In the genomic region with DNA sequence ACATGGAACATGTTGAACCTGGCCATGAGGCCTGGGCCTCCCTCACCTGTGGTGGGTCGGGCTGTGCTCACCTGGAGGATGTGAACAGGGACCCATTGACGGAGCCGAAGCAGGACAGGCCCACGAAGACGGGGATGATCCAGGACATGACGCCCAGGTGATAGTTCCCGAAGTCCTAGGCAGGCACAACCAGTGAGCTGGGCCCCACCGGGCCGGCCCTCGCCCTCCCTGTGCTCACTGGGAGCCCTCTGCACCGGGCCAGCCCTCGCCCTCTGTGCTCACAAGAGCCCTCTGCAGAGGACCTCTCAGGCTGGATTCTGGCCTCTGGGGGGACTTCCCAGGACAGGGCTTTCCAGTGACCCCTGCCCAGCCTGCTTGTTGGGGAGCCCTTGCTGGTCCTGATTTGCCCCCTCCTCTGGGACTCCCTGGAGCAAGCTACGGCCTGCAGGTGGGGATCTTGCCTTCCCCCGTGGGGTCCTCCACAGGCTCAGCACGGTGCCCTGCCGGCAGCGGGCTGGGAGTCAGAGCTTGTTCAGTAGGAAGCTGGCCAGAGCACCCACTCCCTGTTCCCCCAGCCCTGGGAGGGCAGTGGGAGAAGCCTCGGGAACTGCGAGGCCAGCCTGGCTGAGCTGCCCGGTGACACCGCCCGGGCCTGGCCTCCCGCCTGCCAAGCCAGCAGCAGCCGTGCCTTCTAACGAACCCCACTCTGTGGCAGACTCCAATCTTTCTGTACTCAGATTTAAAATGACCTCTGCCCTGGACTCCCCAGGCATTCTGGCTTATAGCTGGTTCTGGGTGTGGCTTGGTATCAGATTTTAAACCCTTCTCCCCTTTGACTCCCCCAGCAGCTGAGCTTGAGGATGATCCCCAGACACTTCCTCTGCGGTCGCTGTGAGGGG, we compare ENCODE assay signal across 1 cellular context.
TF ChIP-seq lines count a peak whose summit lies in the region.

No MANE protein-coding gene starts in this region.

TF ChIP-seq in HepG2, 621 proteins besides CTCF, POLR2A, EP300 and RAD21:
- TF ChIP-seq ISX (CRISPR knock-in tag; conservative IDR thresholded peaks at IDR 0.05), result no peak
- TF ChIP-seq PAF1 (CRISPR knock-in tag; IDR thresholded peaks at IDR 0.05), result peak; percentile 33; the same call in 1 of the 2 replicates
- no peak for TF ChIP-seq NFAT5 (CRISPR knock-in tag; IDR thresholded peaks at IDR 0.05)
- TF ChIP-seq RBFOX2 (IDR thresholded peaks at IDR 0.05; ENCODE audit: low read depth, low read length), result peak; percentile 18
- TF ChIP-seq ZFP41 (CRISPR knock-in tag; IDR thresholded peaks at IDR 0.05; ENCODE audit: borderline replicate concordance), result no peak
- no peak for TF ChIP-seq ZNF572 (CRISPR knock-in tag; IDR thresholded peaks at IDR 0.05)
- no peak for TF ChIP-seq SIN3A (IDR thresholded peaks at IDR 0.05; ENCODE audit: borderline replicate concordance, low read depth, low read length)
- no peak for TF ChIP-seq TARDBP (CRISPR knock-in tag; IDR thresholded peaks at IDR 0.05)
- TF ChIP-seq FOXO4 (CRISPR knock-in tag; conservative IDR thresholded peaks at IDR 0.05), result no peak
- TF ChIP-seq ZNF446 (CRISPR knock-in tag; IDR thresholded peaks at IDR 0.05), result 0 out of 2 replicates have a peak, but pooled peaks have one; percentile 48
- peak; percentile 40; the same call in 1 of the 2 replicates for TF ChIP-seq NRL (CRISPR knock-in tag; IDR thresholded peaks at IDR 0.05; ENCODE audit: borderline replicate concordance)
- TF ChIP-seq ZNF382 (CRISPR knock-in tag; IDR thresholded peaks at IDR 0.05; ENCODE audit: borderline replicate concordance), result no peak
- peak; percentile 46; the same call in 1 of the 2 replicates for TF ChIP-seq ZNF891 (CRISPR knock-in tag; IDR thresholded peaks at IDR 0.05)
- no peak for TF ChIP-seq ZNF350 (CRISPR knock-in tag; IDR thresholded peaks at IDR 0.05; ENCODE audit: borderline replicate concordance, low read depth)
- peak; percentile 17; the same call in 1 of the 2 replicates for TF ChIP-seq ZNF768 (CRISPR knock-in tag; IDR thresholded peaks at IDR 0.05)
- TF ChIP-seq ZBTB25 (CRISPR knock-in tag; IDR thresholded peaks at IDR 0.05), result no peak
- TF ChIP-seq POLR2G (IDR thresholded peaks at IDR 0.05; ENCODE audit: low read depth, low read length), result peak; percentile 28; the same call in 1 of the 2 replicates
- 0 out of 2 replicates have a peak, but pooled peaks have one; percentile 24 for TF ChIP-seq HDAC1 (CRISPR knock-in tag; IDR thresholded peaks at IDR 0.05)
- TF ChIP-seq TAF15 (IDR thresholded peaks at IDR 0.05; ENCODE audit: low read depth, low read length, poor library complexity, severe bottlenecking), result no peak
- TF ChIP-seq, protein P1, sequence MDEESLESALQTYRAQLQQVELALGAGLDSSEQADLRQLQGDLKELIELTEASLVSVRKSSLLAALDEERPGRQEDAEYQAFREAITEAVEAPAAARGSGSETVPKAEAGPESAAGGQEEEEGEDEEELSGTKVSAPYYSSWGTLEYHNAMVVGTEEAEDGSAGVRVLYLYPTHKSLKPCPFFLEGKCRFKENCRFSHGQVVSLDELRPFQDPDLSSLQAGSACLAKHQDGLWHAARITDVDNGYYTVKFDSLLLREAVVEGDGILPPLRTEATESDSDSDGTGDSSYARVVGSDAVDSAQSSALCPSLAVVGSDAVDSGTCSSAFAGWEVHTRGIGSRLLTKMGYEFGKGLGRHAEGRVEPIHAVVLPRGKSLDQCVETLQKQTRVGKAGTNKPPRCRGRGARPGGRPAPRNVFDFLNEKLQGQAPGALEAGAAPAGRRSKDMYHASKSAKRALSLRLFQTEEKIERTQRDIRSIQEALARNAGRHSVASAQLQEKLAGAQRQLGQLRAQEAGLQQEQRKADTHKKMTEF (CRISPR knock-in tag; IDR thresholded peaks at IDR 0.05), result 0 out of 2 replicates have a peak, but pooled peaks have one; percentile 16
